ENCODE assay signal across 19 cellular contexts in the genomic region with DNA sequence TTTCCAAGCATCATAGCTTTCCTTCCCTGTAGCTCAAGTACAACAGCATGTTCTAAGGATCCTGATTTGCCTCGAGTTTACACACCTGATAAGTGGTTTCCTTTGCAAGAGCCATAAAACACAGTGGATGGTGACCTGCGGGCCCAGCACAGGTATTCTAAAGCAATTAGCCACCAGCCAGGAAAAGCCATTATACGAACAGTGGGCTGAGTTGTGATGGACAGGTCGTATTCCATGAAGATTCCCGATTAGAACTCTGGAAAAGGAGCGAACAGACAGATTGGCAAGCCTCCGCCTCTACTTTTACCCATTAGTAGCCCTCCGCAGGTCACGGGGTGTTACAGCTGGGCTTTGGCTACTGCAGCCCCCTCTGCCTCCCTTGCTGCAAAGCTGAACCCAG.
DNase-seq lines count a peak whose midpoint lies in the region; ATAC-seq and TF ChIP-seq lines count a peak whose summit lies in the region.
"Had no signal": no experiment of that assay in that cellular context is flagged by ENCODE, and none has a peak within 500 bp of the region (broad histone marks: within the 10 kb centered on the region; RNA-seq: fewer than 3 reads in every experiment).

No MANE protein-coding gene starts in this region.

- H3K27me3 ChIP-seq in neuronal stem cell (ENCODE audit: control insufficient read depth in 3 of 3, insufficient read depth in 3 of 3, low read depth in 1 of 3, low read length in 3 of 3) = peaks cover 0 to 30% (median 0%) of the 10 kb centered on the region in 3 experiments

- H2AK5ac ChIP-seq in neuronal stem cell (ENCODE audit: low read depth, low read length) = peak overlapping the region; percentile 14

- DNase-seq in ELF-1 (ENCODE audit: low read depth, low spot score) (peak; percentile 58), islet precursor cell (peak; percentile 72), neuronal stem cell (ENCODE audit: low spot score) (no peak), DMS53 (lab: John Stamatoyannopoulos, UW) (no peak), NCI-H82 treated with DMSO at 0.1 percent for 48 hours (lab: John Stamatoyannopoulos, UW; ENCODE audit: unreplicated experiment) (no peak)
- DNase-seq: CD4-positive, alpha-beta T cell; COR-L47; DMS79 treated with DMSO at 0.1 percent for 48 hours; GOT3; Karpas-422; NCI-H1048; NCI-H1417 treated with DMSO at 0.1 percent for 48 hours; NCI-H2029; NCI-H446; PC-3; SHP77 had no signal

- H2BK15ac ChIP-seq in neuronal stem cell (ENCODE audit: low read length) = no peak overlapping the region

- H3K14ac ChIP-seq in neuronal stem cell (ENCODE audit: low read length) = no peak overlapping the region

- H2BK5ac ChIP-seq in neuronal stem cell (ENCODE audit: low read length) = no peak overlapping the region

- H3K79me1 ChIP-seq in neuronal stem cell (ENCODE audit: low read depth, low read length) = no peaks in the 10 kb centered on the region

- no peak for ATAC-seq in HG03520 (IDR thresholded peaks at IDR 0.05; ENCODE audit: unreplicated experiment)
- ATAC-seq: A549, PC-3 had no signal

- H3K9me3 ChIP-seq in neuronal stem cell (replicated peaks in 1 of 2; ENCODE audit: control insufficient read depth in 2 of 2, insufficient read depth in 1 of 2, low read depth in 1 of 2, low read length in 2 of 2) = no peaks in the 10 kb centered on the region
- H3K9me3 ChIP-seq: A549 had no signal

- H3K18ac ChIP-seq in neuronal stem cell (ENCODE audit: low read length) = no peak overlapping the region

- TF ChIP-seq CTCF in VCaP (conservative IDR thresholded peaks at IDR 0.05) = no peak

- peak overlapping the region; percentile 77 for H3K27ac ChIP-seq in VCaP
- no peak overlapping the region for H3K27ac ChIP-seq in neuronal stem cell (replicated peaks; ENCODE audit: low read length)
- H3K27ac ChIP-seq: A549 had no signal

- H3K4me1 ChIP-seq in neuronal stem cell (ENCODE audit: control insufficient read depth in 2 of 2, insufficient read depth in 1 of 2, low read depth in 1 of 2, low read length in 2 of 2) = peaks cover 2 to 7% of the 10 kb centered on the region in 2 donors

- no peak overlapping the region for H4K8ac ChIP-seq in neuronal stem cell (ENCODE audit: low read depth, low read length)

- H3K9ac ChIP-seq in neuronal stem cell (ENCODE audit: low read depth, low read length, poor library complexity) = no peak overlapping the region

- no peak overlapping the region for H3K23ac ChIP-seq in neuronal stem cell (ENCODE audit: low read depth, low read length, poor library complexity)

- H3K4me3 ChIP-seq in neuronal stem cell (ENCODE audit: low read length in 2 of 2) = no peak overlapping the region
- H3K4me3 ChIP-seq: A549 had no signal

- H2BK12ac ChIP-seq in neuronal stem cell (ENCODE audit: low read length) = no peak overlapping the region

- no peak overlapping the region for H2BK120ac ChIP-seq in neuronal stem cell (ENCODE audit: low read depth, low read length)

- no peak overlapping the region for H3K4ac ChIP-seq in neuronal stem cell (ENCODE audit: low read length)

- no peak overlapping the region for H4K91ac ChIP-seq in neuronal stem cell (ENCODE audit: low read depth, low read length, poor library complexity)

- no peak overlapping the region for H3K4me2 ChIP-seq in neuronal stem cell (ENCODE audit: insufficient read depth, low read length, poor library complexity, severe bottlenecking)
- H3K4me2 ChIP-seq: A549 had no signal

- no peaks in the 10 kb centered on the region for H3K36me3 ChIP-seq in neuronal stem cell (replicated peaks in 1 of 2; ENCODE audit: control insufficient read depth in 2 of 2, insufficient read depth in 2 of 2, low read length in 2 of 2)

- WGBS in neuronal stem cell (ENCODE audit: extremely low coverage in 2 of 2, insufficient read length in 2 of 2, insufficient replicate concordance in 1 of 2), 2 donors = no CpG with 5 or more reads among the region's 9 CpGs

- peak overlapping the region; percentile 74 for H2AFZ ChIP-seq in neuronal stem cell (ENCODE audit: low read length)

Comparison
In these comparisons a context has a peak if more than half of its experiments do, and no peak if none do; other contexts are left out.
1. DNase-seq: peak in ELF-1 (single experiment) and islet precursor cell (single experiment); none in neuronal stem cell (single experiment), DMS53 (single experiment) and NCI-H82 treated with DMSO at 0.1 percent for 48 hours (single experiment).